In genomic region chr10:31557854-31558253, GRCh38 we compare ENCODE assay signal across 32 cellular contexts.
"Had no signal": no experiment of that assay in that cellular context is flagged by ENCODE, and none has a peak within 500 bp of the region (broad histone marks: within the 10 kb centered on the region; RNA-seq: fewer than 3 reads in every experiment).

No MANE protein-coding gene starts in this region.

- ATAC-seq: activated CD4-positive, CD25-positive, alpha-beta regulatory T cell treated with anti-CD3 and anti-CD28 coated beads, Interleukin-2, amount 50 U/mL, for 24 hours; activated CD8-positive, alpha-beta T cell treated with anti-CD3 and anti-CD28 coated beads for 36 hours; activated naive CD4-positive, alpha-beta T cell treated with anti-CD3 and anti-CD28 coated beads, Interleukin-2, amount 50 U/mL, for 72 hours; effector memory CD8-positive, alpha-beta T cell; gastroesophageal sphincter; T-helper 17 cell had no signal

- H3K27ac ChIP-seq: brain microvascular endothelial cell, esophagus muscularis mucosa, gastroesophageal sphincter, WERI-Rb-1 had no signal

- DNase-seq: activated B cell treated with CpG ODN at 0.5 μM for 24 hours; activated CD4-positive, alpha-beta T cell treated with anti-CD3 and anti-CD28 coated beads for 48 hours; activated CD4-positive, alpha-beta T cell treated with anti-CD3 and anti-CD28 coated beads, Interleukin-2, amount 50 U/mL, for 1 hour; activated CD4-positive, alpha-beta T cell treated with anti-CD3 and anti-CD28 coated beads, Interleukin-2, amount 50 U/mL, for 48 hours; activated CD8-positive, alpha-beta memory T cell treated with anti-CD3 and anti-CD28 coated beads for 24 hours; activated CD8-positive, alpha-beta T cell treated with anti-CD3 and anti-CD28 coated beads for 36 hours; activated gamma-delta T cell; activated naive CD4-positive, alpha-beta T cell; activated naive CD4-positive, alpha-beta T cell treated with anti-CD3 and anti-CD28 coated beads, Interleukin-2, amount 10 ng/mL, durations not matched to agents 7 days and 5 days; activated naive CD8-positive, alpha-beta T cell treated with anti-CD3 and anti-CD28 coated beads, Interleukin-2, amount 10 ng/mL, durations not matched to agents 7 days and 5 days; activated T-cell treated with anti-CD3 and anti-CD28 coated beads, Interleukin-2, amount 50 U/mL, for 48 hours; amniotic stem cell; anterior cingulate cortex; brain microvascular endothelial cell; cortex of kidney; dermis blood vessel endothelial cell; effector CD4-positive, alpha-beta T cell; effector memory CD8-positive, alpha-beta T cell; erythroblast; foreskin melanocyte; head of caudate nucleus; hippocampal formation; T-helper 17 cell; T1000; WERI-Rb-1 had no signal

- H3K27me3 ChIP-seq: brain microvascular endothelial cell, esophagus muscularis mucosa, gastroesophageal sphincter had no signal

- H3K4me1 ChIP-seq: esophagus muscularis mucosa, gastroesophageal sphincter had no signal

- H3K36me3 ChIP-seq: brain microvascular endothelial cell, esophagus muscularis mucosa, gastroesophageal sphincter, WERI-Rb-1 had no signal

- H3K4me3 ChIP-seq: esophagus muscularis mucosa, gastroesophageal sphincter had no signal

- FAIRE-seq: astrocyte, bronchial epithelial cell, colon had no signal
